Comparison of ENCODE assay signal across 23 cellular contexts in the genomic region with DNA sequence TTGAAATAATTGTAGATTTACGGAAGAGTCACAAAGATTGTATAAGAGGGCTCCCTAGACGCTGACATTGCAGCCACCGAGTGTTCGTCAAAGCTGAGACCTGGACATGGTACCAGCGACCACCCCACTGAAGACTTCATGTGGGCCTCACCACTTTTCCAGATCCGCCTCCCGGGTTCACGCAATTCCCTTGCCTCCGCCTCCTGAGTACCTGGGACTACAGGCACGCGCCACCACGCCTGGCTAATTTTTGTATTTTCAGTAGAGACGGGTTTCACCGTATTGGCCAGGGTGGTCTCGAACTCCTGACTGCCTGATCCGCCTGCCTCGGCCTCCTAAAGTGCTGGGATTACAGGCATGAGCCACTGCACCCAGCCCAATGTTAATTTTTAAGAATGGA. TPM values are rescaled to one million over a fixed set of nuclear protein-coding genes. Genes with fewer than 3 reads are reported as not detected.
DNase-seq lines count a peak whose midpoint lies in the region; ATAC-seq and TF ChIP-seq lines count a peak whose summit lies in the region.
"Had no signal": no experiment of that assay in that cellular context is flagged by ENCODE, and none has a peak within 500 bp of the region (broad histone marks: within the 10 kb centered on the region; RNA-seq: fewer than 3 reads in every experiment).

No MANE protein-coding gene starts in this region.

- no peaks in the 10 kb centered on the region for H3K9me3 Mint-ChIP-seq in CD8-positive, alpha-beta T cell
- H3K9me3 Mint-ChIP-seq in GM23338, result no peaks in the 10 kb centered on the region
- peaks cover 10% of the 10 kb centered on the region for H3K9me3 Mint-ChIP-seq in glutamatergic neuron (ENCODE audit: unreplicated experiment)

- no peaks in the 10 kb centered on the region for H3K9me2 ChIP-seq in GM23338 (ENCODE audit: insufficient read depth)

- no peaks in the 10 kb centered on the region for H3K36me3 ChIP-seq in CD8-positive, alpha-beta T cell (ENCODE audit: insufficient read depth, low read length)
- no peaks in the 10 kb centered on the region for H3K36me3 ChIP-seq in GM23338 (ENCODE audit: insufficient read depth)
- H3K36me3 ChIP-seq: BLaER1, SJSA1 had no signal

- no peak for DNase-seq in CD8-positive, alpha-beta T cell
- DNase-seq in GM23338 (ENCODE audit: low spot score) (no peak), glutamatergic neuron (no peak), NCI-H2171 treated with DMSO at 0.1 percent for 48 hours (lab: John Stamatoyannopoulos, UW) (no peak), cerebellar cortex (ENCODE audit: low spot score) (no peak), SW 1271 (lab: John Stamatoyannopoulos, UW) (no peak), UCSD-AML1 (lab: John Stamatoyannopoulos, UW; ENCODE audit: unreplicated experiment) (no peak)
- DNase-seq: Caco-2; CD4-positive, alpha-beta memory T cell; NCI-H1436 treated with DMSO at 0.1 percent for 48 hours; NCI-H1930; NCI-H2107; NCI-H446 treated with DMSO at 0.1 percent for 48 hours; NCI-H82; NK-92 treated with Interleukin-12 subunit alpha and Interleukin-12 subunit beta, amount 100 ng/mL, for 24 hours; PC-9; Right ventricle myocardium superior had no signal

- H3F3A ChIP-seq in GM23338 (replicated peaks; ENCODE audit: low read depth), result 0 out of 2 replicates have a peak, but pooled peaks cover 9% of the 10 kb centered on the region

- H3K4me3 ChIP-seq in CD8-positive, alpha-beta T cell (ENCODE audit: low read depth, low read length), result no peak overlapping the region
- peak overlapping the region; percentile 62; the same call in 1 of the 2 replicates for H3K4me3 ChIP-seq in GM23338
- H3K4me3 ChIP-seq: BLaER1, PC-9, SJSA1 had no signal

- ATAC-seq in CD8-positive, alpha-beta T cell, result no peak
- ATAC-seq in GM23338, result no peak

- no peak for TF ChIP-seq CTCF in CD8-positive, alpha-beta T cell (IDR thresholded peaks at IDR 0.05)
- TF ChIP-seq CTCF in GM23338 (conservative IDR thresholded peaks at IDR 0.05; ENCODE audit: low read depth in 2 of 2) (no peak), VCaP (conservative IDR thresholded peaks at IDR 0.05) (no peak), glutamatergic neuron (IDR thresholded peaks at IDR 0.05; ENCODE audit: partially characterized antibody, unreplicated experiment) (no peak)

- peaks cover 25% of the 10 kb centered on the region for H3K27me3 Mint-ChIP-seq in CD8-positive, alpha-beta T cell (ENCODE audit: low read depth)
- H3K27me3 Mint-ChIP-seq in GM23338 (ENCODE audit: insufficient read depth, low read depth, poor library complexity) (peaks cover 53% of the 10 kb centered on the region), glutamatergic neuron (ENCODE audit: unreplicated experiment) (peaks cover 6% of the 10 kb centered on the region)

- peaks cover 31% of the 10 kb centered on the region for H3K4me1 ChIP-seq in CD8-positive, alpha-beta T cell (ENCODE audit: insufficient read depth, low read length)
- peaks cover 26% of the 10 kb centered on the region for H3K4me1 ChIP-seq in GM23338 (ENCODE audit: insufficient read depth)
- H3K4me1 ChIP-seq: SJSA1 had no signal

- H3K4me1 Mint-ChIP-seq in CD8-positive, alpha-beta T cell (ENCODE audit: low read depth), result peaks cover 35% of the 10 kb centered on the region
- H3K4me1 Mint-ChIP-seq in GM23338 (peaks cover 26% of the 10 kb centered on the region), glutamatergic neuron (ENCODE audit: low read depth, unreplicated experiment) (peaks cover 22% of the 10 kb centered on the region)

- intact Hi-C loops in CD8-positive, alpha-beta T cell (cut with DNase I, micrococcal nuclease), result no loop called here

- no peaks in the 10 kb centered on the region for H3K36me3 Mint-ChIP-seq in CD8-positive, alpha-beta T cell
- no peaks in the 10 kb centered on the region; the same call in 2 of the 3 replicates for H3K36me3 Mint-ChIP-seq in GM23338 (ENCODE audit: low read depth)
- no peaks in the 10 kb centered on the region for H3K36me3 Mint-ChIP-seq in glutamatergic neuron (ENCODE audit: unreplicated experiment)
- H3K36me3 Mint-ChIP-seq: CD4-positive, alpha-beta memory T cell had no signal

- H4K20me1 ChIP-seq in GM23338 (replicated peaks; ENCODE audit: insufficient read depth), result no peaks in the 10 kb centered on the region
- H4K20me1 ChIP-seq: BLaER1 had no signal

- H3K4me2 ChIP-seq in GM23338, result peak overlapping the region; percentile 82; the same call in 1 of the 2 replicates
- H3K4me2 ChIP-seq: PC-9 had no signal

- no peak overlapping the region for H2AFZ ChIP-seq in GM23338
- H2AFZ ChIP-seq: PC-9 had no signal

- H3K27ac ChIP-seq in CD8-positive, alpha-beta T cell (ENCODE audit: low read depth, low read length), result no peak overlapping the region
- no peak overlapping the region for H3K27ac ChIP-seq in GM23338 (ENCODE audit: low read depth)
- H3K27ac ChIP-seq in VCaP, result peak overlapping the region; percentile 62; the same call in 1 of the 2 replicates
- H3K27ac ChIP-seq: BLaER1, PC-9, SJSA1 had no signal

- H3K79me2 ChIP-seq in GM23338 (replicated peaks; ENCODE audit: insufficient read depth), result no peaks in the 10 kb centered on the region

- no peaks in the 10 kb centered on the region for H3K9me3 ChIP-seq in CD8-positive, alpha-beta T cell (ENCODE audit: low read length)
- H3K9me3 ChIP-seq: Caco-2, SJSA1 had no signal

- peak overlapping the region; percentile 11 for H3K4me3 Mint-ChIP-seq in CD8-positive, alpha-beta T cell
- H3K4me3 Mint-ChIP-seq in GM23338 (no peak overlapping the region; the same call in 2 of the 3 replicates), glutamatergic neuron (ENCODE audit: unreplicated experiment) (peak overlapping the region; percentile 42)

- H3K27me3 ChIP-seq in CD8-positive, alpha-beta T cell (ENCODE audit: insufficient read depth, low read length), result peaks cover 23% of the 10 kb centered on the region
- peaks cover 47% of the 10 kb centered on the region for H3K27me3 ChIP-seq in GM23338 (ENCODE audit: insufficient read depth)

- no peak overlapping the region for H3K27ac Mint-ChIP-seq in CD8-positive, alpha-beta T cell
- no peak overlapping the region for H3K27ac Mint-ChIP-seq in GM23338
- no peak overlapping the region for H3K27ac Mint-ChIP-seq in glutamatergic neuron (ENCODE audit: unreplicated experiment)

- CTCF ChIA-PET in CD8-positive, alpha-beta T cell (lab: Charles Lee), result interaction anchor here (0.6 kb wide), 1 partner anchor 54 kb away, joined by 6 read pairs; no protein-coding TSS in a partner anchor

- POLR2A ChIA-PET in CD8-positive, alpha-beta T cell (lab: Charles Lee), result no interaction called here

TF ChIP-seq in GM23338, 12 proteins besides CTCF, POLR2A, EP300 and RAD21 (continues in another document):
- TF ChIP-seq ZNF331 (CRISPR knock-in tag; IDR thresholded peaks at IDR 0.05; ENCODE audit: low read depth), result no peak

RNA-seq across cellular contexts. Expression of a gene that starts 29.7 kb away (rescaled TPM):
- total RNA-seq in CD8-positive, alpha-beta T cell, result 1 to 10 TPM; 1.1 to 1.2 TPM
- total RNA-seq in GM23338 (2014; rRNA removed; shearing (Covaris generic)), result 0.58 and 0.97 TPM in 2 replicates
- polyA plus RNA-seq in GM23338 (2016; fragmentation: Nextera tagmentation; extraction: Ambion mirVana), result 0.86 and 1.1 TPM in 2 replicates
- total RNA-seq in glutamatergic neuron (ENCODE audit: unreplicated experiment), result 115 TPM
- total RNA-seq: Daoy, RPMI7951, SJSA1 had no signal
- polyA plus RNA-seq: AG04450 had no signal

Comparison
In these comparisons a context has a peak if more than half of its experiments do, and no peak if none do; other contexts are left out.
1. RNA of a gene that starts 29.7 kb away (total RNA-seq): 115 TPM in glutamatergic neuron (single experiment); 1.1 to 1.2 TPM in CD8-positive, alpha-beta T cell and 0.58 to 0.97 TPM in GM23338; every median in the first group is over 10 times any median in the second.